ENCODE assay signal across 15 cellular contexts in genomic region chr11:64222651-64223000, GRCh38. TPM values are rescaled to one million over a fixed set of nuclear protein-coding genes. Genes with fewer than 3 reads are reported as not detected.
DNase-seq lines count a peak whose midpoint lies in the region; ATAC-seq and TF ChIP-seq lines count a peak whose summit lies in the region.
"Had no signal": no experiment of that assay in that cellular context is flagged by ENCODE, and none has a peak within 500 bp of the region (broad histone marks: within the 10 kb centered on the region; RNA-seq: fewer than 3 reads in every experiment).

No MANE protein-coding gene starts in this region.

- H3K9me3 ChIP-seq in BLaER1 treated with 17β-estradiol and CSF1 and Interleukin-3, amounts not matched to agents 10 nM and 100 nM (replicated peaks in 1 of 11), result no peaks in the 10 kb centered on the region
- H3K9me3 ChIP-seq in skeletal muscle tissue (ENCODE audit: control insufficient read depth in 3 of 3, low read length in 3 of 3), result no peaks in the 10 kb centered on the region
- no peaks in the 10 kb centered on the region for H3K9me3 ChIP-seq in testis
- no peaks in the 10 kb centered on the region for H3K9me3 ChIP-seq in stomach
- H3K9me3 ChIP-seq: HAP-1 had no signal

- peaks cover 68 to 77% (median 72%) of the 10 kb centered on the region in 11 experiments for H3K36me3 ChIP-seq in BLaER1 treated with 17β-estradiol and CSF1 and Interleukin-3, amounts not matched to agents 10 nM and 100 nM
- H3K36me3 ChIP-seq in skeletal muscle tissue (ENCODE audit: control insufficient read depth in 3 of 3, insufficient read depth in 3 of 3, low read length in 3 of 3) (peaks cover 8 to 17% (median 15%) of the 10 kb centered on the region in 3 donors), testis (ENCODE audit: low read depth, missing control alignments) (no peaks in the 10 kb centered on the region), stomach (peaks cover 15 to 58% (median 51%) of the 10 kb centered on the region in 4 donors)

- peak overlapping the region in 6 of 11 experiments; percentile 6 to 100 (median 24); a peak in 8 of 22 replicates for H3K4me2 ChIP-seq in BLaER1 treated with 17β-estradiol and CSF1 and Interleukin-3, amounts not matched to agents 10 nM and 100 nM
- H3K4me2 ChIP-seq: PC-9 had no signal

- H3K9ac ChIP-seq in BLaER1 treated with 17β-estradiol and CSF1 and Interleukin-3, amounts not matched to agents 10 nM and 100 nM, result peak overlapping the region in 5 of 11 experiments; percentile 11 to 90 (median 30); a peak in 3 of 22 replicates
- peak overlapping the region in 2 of 3 donors; percentile 6 to 54 for H3K9ac ChIP-seq in skeletal muscle tissue (ENCODE audit: low read depth in 1 of 3, low read length in 3 of 3)

- TF ChIP-seq CTCF in RWPE1 (conservative IDR thresholded peaks at IDR 0.05; ENCODE audit: low read depth), result no peak
- no peak for TF ChIP-seq CTCF in testis (IDR thresholded peaks at IDR 0.05)
- TF ChIP-seq CTCF in stomach (IDR thresholded peaks at IDR 0.05), result no peak

- intact Hi-C loops in testis (cut with DNase I; ENCODE audit: low total_unique reads), result no loop called here
- intact Hi-C loops in stomach (cut with DNase I; ENCODE audit: low total_unique reads), result no loop called here

- peaks cover 12 to 81% (median 68%) of the 10 kb centered on the region in 11 experiments; a peak in 21 of 22 replicates for H4K20me1 ChIP-seq in BLaER1 treated with 17β-estradiol and CSF1 and Interleukin-3, amounts not matched to agents 10 nM and 100 nM

- TF ChIP-seq EP300 in stomach (IDR thresholded peaks at IDR 0.05), result no peak

- 61 to 64% methylated on average over 9 of the region's 9 CpGs for WGBS in testis, 2 donors
- 54 to 73% (median 70%) methylated on average over 5 to 9 of the region's 9 CpGs for WGBS in stomach, 5 donors

- no peak for ATAC-seq in HG02798 (IDR thresholded peaks at IDR 0.05; ENCODE audit: poor library complexity, unreplicated experiment)

- no peaks in the 10 kb centered on the region for H3K27me3 ChIP-seq in BLaER1 treated with 17β-estradiol and CSF1 and Interleukin-3, amounts not matched to agents 10 nM and 100 nM
- H3K27me3 ChIP-seq in skeletal muscle tissue (ENCODE audit: control insufficient read depth in 3 of 3, insufficient read depth in 3 of 3, low read length in 3 of 3) (no peaks in the 10 kb centered on the region), testis (no peaks in the 10 kb centered on the region), stomach (no peaks in the 10 kb centered on the region)
- H3K27me3 ChIP-seq: SJSA1 had no signal

- H3K4me1 ChIP-seq in BLaER1 treated with 17β-estradiol and CSF1 and Interleukin-3, amounts not matched to agents 10 nM and 100 nM, result peaks cover 46 to 91% (median 62%) of the 10 kb centered on the region in 10 experiments
- peaks cover 59 to 65% (median 62%) of the 10 kb centered on the region in 3 donors for H3K4me1 ChIP-seq in skeletal muscle tissue (ENCODE audit: control insufficient read depth in 3 of 3, insufficient read depth in 3 of 3, low read length in 3 of 3)
- peaks cover 30% of the 10 kb centered on the region for H3K4me1 ChIP-seq in testis
- H3K4me1 ChIP-seq in stomach, result peaks cover 17 to 37% (median 35%) of the 10 kb centered on the region in 4 donors

- POLR2A ChIA-PET in RWPE1 (lab: Yijun Ruan, JAX; ENCODE audit: low non-redundant PET), result no interaction called here

- CTCF ChIA-PET in RWPE1 (lab: Yijun Ruan, JAX), result no interaction called here

- DNase-seq in NCI-H187 (lab: John Stamatoyannopoulos, UW), result peak; percentile 34 to 48
- no peak for DNase-seq in NCI-H187 treated with DMSO at 0.1 percent for 48 hours (lab: John Stamatoyannopoulos, UW)
- DNase-seq in RWPE1 (ENCODE audit: low spot score), result no peak
- DNase-seq in testis, result no peak
- DNase-seq in stomach, result no peak
- DNase-seq: C1 segment of cervical spinal cord, Kasumi-1, NCI-H2029, NCI-H82, PC-9 had no signal

- H3K27ac ChIP-seq in BLaER1 treated with 17β-estradiol and CSF1 and Interleukin-3, amounts not matched to agents 10 nM and 100 nM, result peak overlapping the region in 2 of 11 experiments; percentile 11 to 15; a peak in 1 of 22 replicates
- H3K27ac ChIP-seq in RWPE1, result peak overlapping the region; percentile 98
- peak overlapping the region; percentile 65 for H3K27ac ChIP-seq in skeletal muscle tissue (ENCODE audit: low read depth, low read length)
- H3K27ac ChIP-seq in testis, result no peak overlapping the region
- H3K27ac ChIP-seq in stomach, result no peak overlapping the region
- H3K27ac ChIP-seq: PC-9, SJSA1 had no signal

- no peak for TF ChIP-seq POLR2A in testis (IDR thresholded peaks at IDR 0.05)
- no peak for TF ChIP-seq POLR2A in stomach (IDR thresholded peaks at IDR 0.05)

- no peak overlapping the region for H3K4me3 ChIP-seq in BLaER1 treated with 17β-estradiol and CSF1 and Interleukin-3, amounts not matched to agents 10 nM and 100 nM
- H3K4me3 ChIP-seq in skeletal muscle tissue (ENCODE audit: low read length in 3 of 3), result peak overlapping the region in 2 of 3 donors; percentile 20 to 29
- no peak overlapping the region for H3K4me3 ChIP-seq in testis
- no peak overlapping the region for H3K4me3 ChIP-seq in stomach
- H3K4me3 ChIP-seq: HAP-1, PC-9, SJSA1 had no signal

RNA-seq across cellular contexts. Expression of gene TRPT1, which starts 3.4 kb away (rescaled TPM):
- total RNA-seq in skeletal muscle tissue (53.2 TPM), testis (10 to 100 TPM; 56.5 to 65.4 TPM), stomach (100 to 1,000 TPM in 2 of 5 donors, 10 to 100 TPM in 3; 15.2 to 425 (median 63.8) TPM)
- polyA plus RNA-seq in testis (ENCODE audit: insufficient read depth, low read depth, low replicate concordance) (93.7 TPM), stomach (10 to 100 TPM; 75.8 to 83.5 (median 79.7) TPM)

RNA-seq across cellular contexts. Expression of gene NUDT22, which starts 3.4 kb away (rescaled TPM):
- total RNA-seq in skeletal muscle tissue, result 17.2 TPM
- total RNA-seq in testis, result 10 to 100 TPM; 50.9 to 52.7 TPM
- 19.0 TPM for polyA plus RNA-seq in testis (ENCODE audit: insufficient read depth, low read depth, low replicate concordance)
- 100 to 1,000 TPM in 4 of 5 donors, 10 to 100 TPM in 1; 35.1 to 363 (median 124) TPM for total RNA-seq in stomach
- 100 to 1,000 TPM in 1 of 3 donors, 10 to 100 TPM in 2; 62.4 to 143 (median 76.2) TPM for polyA plus RNA-seq in stomach

RNA-seq across cellular contexts. Expression of gene DNAJC4, which starts 7.7 kb away (rescaled TPM):
- 18.8 TPM for total RNA-seq in skeletal muscle tissue
- total RNA-seq in testis, result 100 to 1,000 TPM; 105 to 254 TPM
- polyA plus RNA-seq in testis (ENCODE audit: insufficient read depth, low read depth, low replicate concordance), result 303 TPM
- total RNA-seq in stomach, result 10 to 100 TPM in 4 of 5 donors, 1 to 10 TPM in 1; 8.3 to 61.8 (median 14.9) TPM
- 100 to 1,000 TPM in 2 of 3 donors, 10 to 100 TPM in 1; 69.8 to 115 (median 106) TPM for polyA plus RNA-seq in stomach

RNA-seq across cellular contexts. Expression of gene VEGFB, which starts 11.8 kb away (rescaled TPM):
- total RNA-seq in skeletal muscle tissue (24.5 TPM), testis (10 to 100 TPM; 19.1 to 47.8 TPM), stomach (100 to 1,000 TPM in 1 of 5 donors, 10 to 100 TPM in 3, 1 to 10 TPM in 1; 2.9 to 167 (median 17.4) TPM)
- polyA plus RNA-seq in testis (ENCODE audit: insufficient read depth, low read depth, low replicate concordance) (57.3 TPM), stomach (100 to 1,000 TPM in 1 of 3 donors, 10 to 100 TPM in 2; 86.4 to 132 (median 97.7) TPM)

RNA-seq across cellular contexts. Expression of gene FERMT3, which starts 16.1 kb away (rescaled TPM):
- 4.7 TPM for total RNA-seq in skeletal muscle tissue
- 1 to 10 TPM; 7.2 to 8.2 TPM for total RNA-seq in testis
- polyA plus RNA-seq in testis (ENCODE audit: insufficient read depth, low read depth, low replicate concordance), result 10.9 TPM
- total RNA-seq in stomach, result 10 to 100 TPM; 11.9 to 30.3 (median 17.9) TPM
- 10 to 100 TPM; 12.4 to 31.9 (median 19.5) TPM for polyA plus RNA-seq in stomach

Comparison
In these comparisons a context has a peak if more than half of its experiments do, and no peak if none do; other contexts are left out.
1. DNase-seq: peak in NCI-H187 (2 of 2); none in NCI-H187 treated with DMSO at 0.1 percent for 48 hours (single experiment), RWPE1 (single experiment), testis (single experiment) and stomach (single experiment).
2. H3K27ac ChIP-seq: peak in RWPE1 (single experiment) and skeletal muscle tissue (single experiment); none in testis (0 of 2) and stomach (0 of 5).
3. H3K4me3 ChIP-seq: peak in skeletal muscle tissue (2 of 3); none in BLaER1 treated with 17β-estradiol and CSF1 and Interleukin-3, amounts not matched to agents 10 nM and 100 nM (0 of 10), testis (0 of 2) and stomach (0 of 4).